In genomic region chr4:151583188-151583587, GRCh38 we compare ENCODE assay signal across 19 cellular contexts.
DNase-seq lines count a peak whose midpoint lies in the region; ATAC-seq and TF ChIP-seq lines count a peak whose summit lies in the region.
"Had no signal": no experiment of that assay in that cellular context is flagged by ENCODE, and none has a peak within 500 bp of the region (broad histone marks: within the 10 kb centered on the region; RNA-seq: fewer than 3 reads in every experiment).

No MANE protein-coding gene starts in this region.

- peak overlapping the region; percentile 68 for H3K27ac ChIP-seq in foreskin keratinocyte
- H3K27ac ChIP-seq: 22Rv1; BLaER1 treated with 17β-estradiol and CSF1 and Interleukin-3, amounts not matched to agents 10 nM and 100 nM had no signal

- peak overlapping the region; percentile 90 for H3K27ac Mint-ChIP-seq in nephron progenitor cell
- no peak overlapping the region for H3K27ac Mint-ChIP-seq in activated naive CD4-positive, alpha-beta T cell treated with anti-CD3 and anti-CD28 coated beads for 36 hours
- H3K27ac Mint-ChIP-seq: B cell; CD14-positive monocyte; CD4-positive, alpha-beta T cell; CD8-positive, alpha-beta memory T cell; GM23338; H9 had no signal

- H3K36me3 Mint-ChIP-seq in nephron progenitor cell (ENCODE audit: low read depth) = peaks cover 3% of the 10 kb centered on the region
- H3K36me3 Mint-ChIP-seq in activated naive CD4-positive, alpha-beta T cell treated with anti-CD3 and anti-CD28 coated beads for 36 hours (ENCODE audit: low read depth) = no peaks in the 10 kb centered on the region
- H3K36me3 Mint-ChIP-seq: CD14-positive monocyte; CD8-positive, alpha-beta memory T cell had no signal

- no peak overlapping the region for H3K4me3 ChIP-seq in BE2C (ENCODE audit: low read depth, low read length)
- H3K4me3 ChIP-seq: BLaER1 treated with 17β-estradiol and CSF1 and Interleukin-3, amounts not matched to agents 10 nM and 100 nM; GM23338 had no signal

- H3K9me3 ChIP-seq in BE2C = no peaks in the 10 kb centered on the region
- H3K9me3 ChIP-seq: BLaER1 treated with 17β-estradiol and CSF1 and Interleukin-3, amounts not matched to agents 10 nM and 100 nM had no signal

- H3K4me3 Mint-ChIP-seq in nephron progenitor cell = no peak overlapping the region
- no peak overlapping the region for H3K4me3 Mint-ChIP-seq in activated naive CD4-positive, alpha-beta T cell treated with anti-CD3 and anti-CD28 coated beads for 36 hours
- H3K4me3 Mint-ChIP-seq: B cell; CD4-positive, alpha-beta T cell; CD8-positive, alpha-beta memory T cell; GM23338; H9 had no signal

- TF ChIP-seq CTCF in foreskin keratinocyte (conservative IDR thresholded peaks at IDR 0.05) (no peak), nephron progenitor cell (IDR thresholded peaks at IDR 0.05) (no peak), BE2C (IDR thresholded peaks at IDR 0.05; ENCODE audit: low read depth, low read length) (no peak)

- ATAC-seq in foreskin keratinocyte = no peak
- no peak for ATAC-seq in HG02938 (IDR thresholded peaks at IDR 0.05; ENCODE audit: unreplicated experiment)
- ATAC-seq: GM23338, HCT116 had no signal

- peaks cover 4% of the 10 kb centered on the region for H3K27me3 Mint-ChIP-seq in nephron progenitor cell (ENCODE audit: low read depth, poor library complexity)
- H3K27me3 Mint-ChIP-seq in activated naive CD4-positive, alpha-beta T cell treated with anti-CD3 and anti-CD28 coated beads for 36 hours (ENCODE audit: low read depth) = no peaks in the 10 kb centered on the region

- H3K36me3 ChIP-seq in BE2C = no peaks in the 10 kb centered on the region
- H3K36me3 ChIP-seq: BLaER1 treated with 17β-estradiol and CSF1 and Interleukin-3, amounts not matched to agents 10 nM and 100 nM had no signal

- CTCF ChIA-PET in activated naive CD4-positive, alpha-beta T cell treated with anti-CD3 and anti-CD28 coated beads for 36 hours (lab: Charles Lee) = no interaction called here

- H3K4me1 Mint-ChIP-seq in nephron progenitor cell = peaks cover 36% of the 10 kb centered on the region
- no peaks in the 10 kb centered on the region for H3K4me1 Mint-ChIP-seq in activated naive CD4-positive, alpha-beta T cell treated with anti-CD3 and anti-CD28 coated beads for 36 hours (ENCODE audit: low read depth)
- H3K4me1 Mint-ChIP-seq: B cell; CD14-positive monocyte; CD8-positive, alpha-beta memory T cell; GM23338; H9 had no signal

- no peaks in the 10 kb centered on the region for H3K27me3 ChIP-seq in foreskin keratinocyte
- H3K27me3 ChIP-seq in BE2C = no peaks in the 10 kb centered on the region
- H3K27me3 ChIP-seq: BLaER1 treated with 17β-estradiol and CSF1 and Interleukin-3, amounts not matched to agents 10 nM and 100 nM had no signal

- H3K9me3 Mint-ChIP-seq in nephron progenitor cell = no peaks in the 10 kb centered on the region
- no peaks in the 10 kb centered on the region for H3K9me3 Mint-ChIP-seq in activated naive CD4-positive, alpha-beta T cell treated with anti-CD3 and anti-CD28 coated beads for 36 hours
- H3K9me3 Mint-ChIP-seq: CD14-positive monocyte; CD4-positive, alpha-beta T cell; GM23338; H9 had no signal

- intact Hi-C loops in activated naive CD4-positive, alpha-beta T cell treated with anti-CD3 and anti-CD28 coated beads for 36 hours (cut with micrococcal nuclease) = no loop called here

- H3K4me1 ChIP-seq in foreskin keratinocyte (peaks cover 19% of the 10 kb centered on the region), BE2C (peaks cover 23% of the 10 kb centered on the region)
- H3K4me1 ChIP-seq: BLaER1 treated with 17β-estradiol and CSF1 and Interleukin-3, amounts not matched to agents 10 nM and 100 nM had no signal

- in situ Hi-C loops in G401 (cut with HindIII; ENCODE audit: low sequenced_read_pairs) = no loop called here

- DNase-seq in NCI-H82 (lab: John Stamatoyannopoulos, UW) (peak; percentile 2), NCI-H82 treated with DMSO at 0.1 percent for 48 hours (lab: John Stamatoyannopoulos, UW; ENCODE audit: unreplicated experiment) (no peak), G401 (ENCODE audit: low spot score) (peak; percentile 49), foreskin keratinocyte (no peak), nephron progenitor cell (no peak), BE2C (no peak)
- DNase-seq in activated naive CD4-positive, alpha-beta T cell treated with anti-CD3 and anti-CD28 coated beads for 36 hours = no peak
- DNase-seq: CD4-positive, alpha-beta T cell; CD8-positive, alpha-beta memory T cell; DMS53; DMS79 treated with DMSO at 0.1 percent for 48 hours; H9 had no signal

Comparison
In these comparisons a context has a peak if more than half of its experiments do, and no peak if none do; other contexts are left out.
1. DNase-seq: peak in NCI-H82 (single experiment) and G401 (single experiment); none in NCI-H82 treated with DMSO at 0.1 percent for 48 hours (single experiment), foreskin keratinocyte (0 of 2), nephron progenitor cell (single experiment), BE2C (single experiment) and activated naive CD4-positive, alpha-beta T cell treated with anti-CD3 and anti-CD28 coated beads for 36 hours (single experiment).